ENCODE assay signal across 10 cellular contexts in genomic region chr2:216195565-216195978, GRCh38.
DNase-seq lines count a peak whose midpoint lies in the region; ATAC-seq and TF ChIP-seq lines count a peak whose summit lies in the region.
"Had no signal": no experiment of that assay in that cellular context is flagged by ENCODE, and none has a peak within 500 bp of the region (broad histone marks: within the 10 kb centered on the region; RNA-seq: fewer than 3 reads in every experiment).

No MANE protein-coding gene starts in this region.

- no peaks in the 10 kb centered on the region for H3K27me3 ChIP-seq in heart right ventricle
- no peaks in the 10 kb centered on the region for H3K27me3 ChIP-seq in esophagus squamous epithelium
- H3K27me3 ChIP-seq in lower lobe of right lung (ENCODE audit: low read depth), result no peaks in the 10 kb centered on the region

- H3K36me3 ChIP-seq in heart right ventricle (peaks cover 0 to 100% (median 50%) of the 10 kb centered on the region in 9 donors), esophagus squamous epithelium (peaks cover 0 to 100% (median 18%) of the 10 kb centered on the region in 3 donors), lower lobe of right lung (peaks cover 100% of the 10 kb centered on the region)

- no peaks in the 10 kb centered on the region for H3K9me3 ChIP-seq in heart right ventricle
- no peaks in the 10 kb centered on the region for H3K9me3 ChIP-seq in esophagus squamous epithelium
- no peaks in the 10 kb centered on the region for H3K9me3 ChIP-seq in lower lobe of right lung

- peaks cover 26% of the 10 kb centered on the region for H3K4me1 Mint-ChIP-seq in WTC11
- peaks cover 61% of the 10 kb centered on the region for H3K4me1 Mint-ChIP-seq in stimulated activated naive CD8-positive, alpha-beta T cell treated with anti-CD3 and anti-CD28 coated beads, Interleukin-15, Interleukin-2, amounts not matched to agents 100 ng/mL and 50 ng/mL, for 24 hours (ENCODE audit: low read depth)

- TF ChIP-seq CTCF in heart right ventricle (IDR thresholded peaks at IDR 0.05) (no peak), WTC11 (IDR thresholded peaks at IDR 0.05) (no peak), esophagus squamous epithelium (IDR thresholded peaks at IDR 0.05) (no peak), lower lobe of right lung (IDR thresholded peaks at IDR 0.05) (no peak)

- intact Hi-C loops in left ventricle myocardium superior (cut with micrococcal nuclease), result no loop called here
- intact Hi-C loops in heart right ventricle (cut with DNase I), result no loop called here
- intact Hi-C loops in esophagus squamous epithelium (cut with DNase I), result no loop called here
- intact Hi-C loops in lower lobe of right lung (cut with DNase I), result no loop called here

- ATAC-seq in left ventricle myocardium superior (peak; percentile 37), heart right ventricle (no peak), WTC11 (peak; percentile 50), lower lobe of right lung (no peak)

- no peak for TF ChIP-seq POLR2A in esophagus squamous epithelium (IDR thresholded peaks at IDR 0.05)

- 79% methylated on average over 4 of the region's 4 CpGs for WGBS in heart right ventricle, 2 donors
- WGBS in esophagus squamous epithelium, 2 donors, result 70 to 76% methylated on average over 4 of the region's 4 CpGs

- no peaks in the 10 kb centered on the region for H3K27me3 Mint-ChIP-seq in WTC11 (ENCODE audit: low read depth)
- H3K27me3 Mint-ChIP-seq in stimulated activated naive CD8-positive, alpha-beta T cell treated with anti-CD3 and anti-CD28 coated beads, Interleukin-15, Interleukin-2, amounts not matched to agents 100 ng/mL and 50 ng/mL, for 24 hours, result no peaks in the 10 kb centered on the region
- H3K27me3 Mint-ChIP-seq: CD8-positive, alpha-beta memory T cell had no signal

- H3K27ac ChIP-seq in heart right ventricle (no peak overlapping the region), epithelial cell of prostate (peak overlapping the region; percentile 51), esophagus squamous epithelium (no peak overlapping the region), lower lobe of right lung (no peak overlapping the region)

- H3K36me3 Mint-ChIP-seq in WTC11, result peaks cover 76% of the 10 kb centered on the region
- peaks cover 92% of the 10 kb centered on the region for H3K36me3 Mint-ChIP-seq in stimulated activated naive CD8-positive, alpha-beta T cell treated with anti-CD3 and anti-CD28 coated beads, Interleukin-15, Interleukin-2, amounts not matched to agents 100 ng/mL and 50 ng/mL, for 24 hours (ENCODE audit: low read depth)

- no peaks in the 10 kb centered on the region for H3K4me1 ChIP-seq in heart right ventricle
- H3K4me1 ChIP-seq in esophagus squamous epithelium, result no peaks in the 10 kb centered on the region
- H3K4me1 ChIP-seq in lower lobe of right lung, result no peaks in the 10 kb centered on the region

- CTCF ChIA-PET in WTC11 (lab: Charles Lee), result interaction anchor here (1.2 kb wide), 1 partner anchor 81 kb away, joined by 5 read pairs; no protein-coding TSS in a partner anchor

- DNase-seq in left ventricle myocardium superior, result no peak
- DNase-seq in heart right ventricle, result no peak
- DNase-seq in WTC11 (ENCODE audit: low spot score), result no peak
- DNase-seq in epithelial cell of prostate (ENCODE audit: low read depth, low spot score), result peak; percentile 71
- no peak for DNase-seq in esophagus squamous epithelium (lab: John Stamatoyannopoulos, UW)
- DNase-seq in SIG-M5 (lab: John Stamatoyannopoulos, UW), result no peak
- DNase-seq in lower lobe of right lung, result no peak
- DNase-seq: CD8-positive, alpha-beta memory T cell; SW 1271 had no signal

- POLR2A ChIA-PET in WTC11 (lab: Charles Lee), result interaction anchor here (0.9 to 1.0 kb wide), 2 partner anchors 12 to 311 kb away, joined by 3 to 8 read pairs; no protein-coding TSS in a partner anchor

- H3K4me3 ChIP-seq in heart right ventricle, result no peak overlapping the region
- H3K4me3 ChIP-seq in esophagus squamous epithelium, result no peak overlapping the region
- H3K4me3 ChIP-seq in lower lobe of right lung, result no peak overlapping the region

- H3K9me3 Mint-ChIP-seq in WTC11, result no peaks in the 10 kb centered on the region
- H3K9me3 Mint-ChIP-seq in stimulated activated naive CD8-positive, alpha-beta T cell treated with anti-CD3 and anti-CD28 coated beads, Interleukin-15, Interleukin-2, amounts not matched to agents 100 ng/mL and 50 ng/mL, for 24 hours, result no peaks in the 10 kb centered on the region
- H3K9me3 Mint-ChIP-seq: CD8-positive, alpha-beta memory T cell had no signal

- H3K27ac Mint-ChIP-seq in WTC11, result peak overlapping the region; percentile 88
- H3K27ac Mint-ChIP-seq in stimulated activated naive CD8-positive, alpha-beta T cell treated with anti-CD3 and anti-CD28 coated beads, Interleukin-15, Interleukin-2, amounts not matched to agents 100 ng/mL and 50 ng/mL, for 24 hours, result peak overlapping the region; percentile 85

- no peak overlapping the region for H3K4me3 Mint-ChIP-seq in WTC11
- peak overlapping the region; percentile 53 for H3K4me3 Mint-ChIP-seq in stimulated activated naive CD8-positive, alpha-beta T cell treated with anti-CD3 and anti-CD28 coated beads, Interleukin-15, Interleukin-2, amounts not matched to agents 100 ng/mL and 50 ng/mL, for 24 hours
- H3K4me3 Mint-ChIP-seq: CD8-positive, alpha-beta memory T cell had no signal

TF ChIP-seq in WTC11, 78 proteins besides CTCF, POLR2A, EP300 and RAD21 (continues in another document):
- no peak for TF ChIP-seq KAT7 (CRISPR knock-in tag; IDR thresholded peaks at IDR 0.05; ENCODE audit: borderline replicate concordance)
- TF ChIP-seq NFE2L1 (CRISPR knock-in tag; IDR thresholded peaks at IDR 0.05), result no peak
- no peak for TF ChIP-seq MAX (CRISPR knock-in tag; IDR thresholded peaks at IDR 0.05)
- TF ChIP-seq ZMAT4 (CRISPR knock-in tag; IDR thresholded peaks at IDR 0.05), result no peak
- no peak for TF ChIP-seq ZNF138 (CRISPR knock-in tag; conservative IDR thresholded peaks at IDR 0.05)
- TF ChIP-seq ZBTB21 (CRISPR knock-in tag; IDR thresholded peaks at IDR 0.05; ENCODE audit: borderline replicate concordance), result no peak
- TF ChIP-seq NFYB (CRISPR knock-in tag; conservative IDR thresholded peaks at IDR 0.05; ENCODE audit: low read depth), result no peak
- no peak for TF ChIP-seq IRF1 (CRISPR knock-in tag; IDR thresholded peaks at IDR 0.05)
- TF ChIP-seq AR (CRISPR knock-in tag; IDR thresholded peaks at IDR 0.05), result no peak
- TF ChIP-seq ZNF416 (CRISPR knock-in tag; IDR thresholded peaks at IDR 0.05), result no peak
- no peak for TF ChIP-seq CREM (CRISPR knock-in tag; IDR thresholded peaks at IDR 0.05)

Comparison
In these comparisons a context has a peak if more than half of its experiments do, and no peak if none do; other contexts are left out.
1. ATAC-seq: peak in left ventricle myocardium superior (single experiment) and WTC11 (single experiment); none in heart right ventricle (0 of 8) and lower lobe of right lung (0 of 2).